ENCODE assay signal across 26 cellular contexts in genomic region chr20:62040933-62041332, GRCh38. TPM values are rescaled to one million over a fixed set of nuclear protein-coding genes. Genes with fewer than 3 reads are reported as not detected.
DNase-seq lines count a peak whose midpoint lies in the region; ATAC-seq and TF ChIP-seq lines count a peak whose summit lies in the region.
"Had no signal": no experiment of that assay in that cellular context is flagged by ENCODE, and none has a peak within 500 bp of the region (broad histone marks: within the 10 kb centered on the region; RNA-seq: fewer than 3 reads in every experiment).

No MANE protein-coding gene starts in this region.

- H3K4me1 ChIP-seq in Karpas-422 (ENCODE audit: low read length): peaks cover 92% of the 10 kb centered on the region
- no peaks in the 10 kb centered on the region for H3K4me1 ChIP-seq in endodermal cell (ENCODE audit: control insufficient read depth, insufficient read depth, low read length)
- H3K4me1 ChIP-seq in spleen: peaks cover 0 to 55% (median 40%) of the 10 kb centered on the region in 6 donors
- peaks cover 25% of the 10 kb centered on the region for H3K4me1 ChIP-seq in OCI-LY7 (ENCODE audit: insufficient read depth, low read length, poor library complexity, severe bottlenecking)
- H3K4me1 ChIP-seq: HAP-1 had no signal

- TF ChIP-seq CTCF in endodermal cell (conservative IDR thresholded peaks at IDR 0.05): no peak
- TF ChIP-seq CTCF in spleen (IDR thresholded peaks at IDR 0.05 in 8 of 11, conservative IDR thresholded peaks at IDR 0.05 in 3 of 11): no peak
- TF ChIP-seq CTCF in OCI-LY7 (conservative IDR thresholded peaks at IDR 0.05; ENCODE audit: low read length): no peak

- DNase-seq in Right ventricle myocardium superior (peak; percentile 29), left cardiac atrium (no peak), Karpas-422 (no peak), endodermal cell (no peak), spleen (peak; percentile 38), OCI-LY7 (ENCODE audit: low spot score) (no peak)
- DNase-seq in activated CD8-positive, alpha-beta memory T cell treated with anti-CD3 and anti-CD28 coated beads, Interleukin-2, amount 50 U/mL, for 4 hours: no peak
- DNase-seq: 8988T, ACHN, Calu3, DMS79 treated with DMSO at 0.1 percent for 48 hours, Kasumi-1, NCI-H1092 treated with DMSO at 0.1 percent for 48 hours, NCI-H1436, NCI-H187, NCI-H2081 treated with DMSO at 0.1 percent for 48 hours, NCI-H2171, NCI-H226, NCI-H510A, NCI-H69, SK-N-SH had no signal

- peak overlapping the region; percentile 100 for H3K27ac ChIP-seq in Karpas-422 (ENCODE audit: low read length)
- H3K27ac ChIP-seq in endodermal cell (ENCODE audit: low read depth, low read length): no peak overlapping the region
- H3K27ac ChIP-seq in spleen: no peak overlapping the region
- H3K27ac ChIP-seq in OCI-LY7 (ENCODE audit: low read depth, low read length, poor library complexity, severe bottlenecking): no peak overlapping the region
- H3K27ac ChIP-seq: HL-60, RWPE1 had no signal

- H3K27me3 ChIP-seq in Karpas-422 (ENCODE audit: low read length) (no peaks in the 10 kb centered on the region), endodermal cell (ENCODE audit: control insufficient read depth, insufficient read depth, low read length, poor library complexity, severe bottlenecking) (no peaks in the 10 kb centered on the region), spleen (replicated peaks in 1 of 7) (no peaks in the 10 kb centered on the region)

- H3K27ac Mint-ChIP-seq in endodermal cell: peak overlapping the region; percentile 70

- H3K36me3 ChIP-seq in Karpas-422 (ENCODE audit: insufficient read depth, low read length) (peaks cover 6% of the 10 kb centered on the region; the same call in 1 of the 2 replicates), endodermal cell (ENCODE audit: control insufficient read depth, insufficient read depth, low read length) (no peaks in the 10 kb centered on the region), spleen (no peaks in the 10 kb centered on the region), OCI-LY7 (ENCODE audit: insufficient read depth, low read length) (no peaks in the 10 kb centered on the region)
- H3K36me3 ChIP-seq: HAP-1 had no signal

- TF ChIP-seq POLR2A in spleen (IDR thresholded peaks at IDR 0.05): no peak

- H3K9me3 ChIP-seq in Karpas-422 (ENCODE audit: low read length) (peaks cover 4% of the 10 kb centered on the region; the same call in 1 of the 2 replicates), endodermal cell (ENCODE audit: control insufficient read depth, low read length) (no peaks in the 10 kb centered on the region), spleen (no peaks in the 10 kb centered on the region), OCI-LY7 (ENCODE audit: low read length) (no peaks in the 10 kb centered on the region)
- H3K9me3 ChIP-seq: SK-N-SH had no signal

- H4K20me1 ChIP-seq in Karpas-422 (ENCODE audit: insufficient read depth, low read depth, low read length) (no peaks in the 10 kb centered on the region), OCI-LY7 (ENCODE audit: insufficient read depth, low read length) (no peaks in the 10 kb centered on the region; the same call in 1 of the 2 replicates)

- H3K4me3 Mint-ChIP-seq in endodermal cell: no peak overlapping the region

- H3K4me1 Mint-ChIP-seq in endodermal cell: peaks cover 39% of the 10 kb centered on the region

- no peaks in the 10 kb centered on the region for H3K27me3 Mint-ChIP-seq in endodermal cell (ENCODE audit: insufficient read depth)

- no TSS peak for BruUV-seq in OCI-LY7 (replicated peaks; lab: Mats Ljungman, UMichigan)

- 91 to 95% methylated on average over 9 to 13 of the region's 13 CpGs for WGBS in endodermal cell (ENCODE audit: insufficient coverage in 1 of 2, insufficient read length in 1 of 2), 2 experiments
- 95 to 97% (median 96%) methylated on average over 13 of the region's 13 CpGs for WGBS in spleen, 5 donors

- H2AFZ ChIP-seq in Karpas-422 (ENCODE audit: low read length): no peak overlapping the region
- no peak overlapping the region for H2AFZ ChIP-seq in OCI-LY7 (ENCODE audit: low read length)

- intact Hi-C loops in Right ventricle myocardium superior (cut with DNase I): no loop called here
- intact Hi-C loops in left cardiac atrium (cut with DNase I): no loop called here
- intact Hi-C loops in spleen (cut with DNase I; ENCODE audit: low total_unique reads): no loop called here
- intact Hi-C loops in OCI-LY7 (cut with micrococcal nuclease; ENCODE audit: unreplicated experiment): no loop called here

- ATAC-seq in Right ventricle myocardium superior (ENCODE audit: poor library complexity) (no peak), left cardiac atrium (no peak), GM21381 (IDR thresholded peaks at IDR 0.05; ENCODE audit: unreplicated experiment) (no peak)
- ATAC-seq: Panc1 had no signal

- POLR2A ChIA-PET in OCI-LY7 (lab: Charles Lee): interaction anchor here (0.7 kb wide), 1 partner anchor 113 kb away, joined by 3 read pairs; no protein-coding TSS in a partner anchor

- peak overlapping the region; percentile 73 for H3K4me3 ChIP-seq in Karpas-422 (ENCODE audit: low read length)
- no peak overlapping the region for H3K4me3 ChIP-seq in endodermal cell (ENCODE audit: low read length)
- H3K4me3 ChIP-seq in spleen: no peak overlapping the region
- no peak overlapping the region for H3K4me3 ChIP-seq in OCI-LY7 (ENCODE audit: low read depth, low read length, poor library complexity, severe bottlenecking)
- H3K4me3 ChIP-seq: HAP-1 had no signal

- CTCF ChIA-PET in OCI-LY7 (lab: Charles Lee; ENCODE audit: unreplicated experiment): no interaction called here

- peaks cover 4% of the 10 kb centered on the region for H3K9me3 Mint-ChIP-seq in endodermal cell

- no peaks in the 10 kb centered on the region for H3K9me2 ChIP-seq in Karpas-422 (replicated peaks; ENCODE audit: insufficient read depth, low read length)
- H3K9me2 ChIP-seq in OCI-LY7 (ENCODE audit: insufficient read depth, low read length): no peaks in the 10 kb centered on the region
- H3K9me2 ChIP-seq: SK-N-SH had no signal

- peaks cover 3% of the 10 kb centered on the region for H3K36me3 Mint-ChIP-seq in endodermal cell (ENCODE audit: low read depth)

- H3K9ac ChIP-seq in Karpas-422 (ENCODE audit: low read length) (peak overlapping the region; percentile 89), endodermal cell (ENCODE audit: extremely low read depth, low read length, poor library complexity, severe bottlenecking) (no peak overlapping the region)
- H3K9ac ChIP-seq: SK-N-SH had no signal

- peaks cover 60% of the 10 kb centered on the region for H3K79me2 ChIP-seq in Karpas-422 (ENCODE audit: low read length)
- H3K79me2 ChIP-seq in OCI-LY7 (ENCODE audit: insufficient read depth, low read depth, low read length): peaks cover 70% of the 10 kb centered on the region

- H3K4me2 ChIP-seq in Karpas-422 (ENCODE audit: low read depth, low read length, poor library complexity, severe bottlenecking): peak overlapping the region; percentile 83
- H3K4me2 ChIP-seq in OCI-LY7 (ENCODE audit: low read length): no peak overlapping the region
- H3K4me2 ChIP-seq: SK-N-SH had no signal

RNA-seq across cellular contexts. Expression of gene TAF4, which starts 24.7 kb away (rescaled TPM):
- total RNA-seq in Right ventricle myocardium superior (11.6 TPM), left cardiac atrium (1 to 10 TPM; 8.8 to 9.3 TPM), endodermal cell (10 to 100 TPM; 25.5 to 39.9 TPM), spleen (10 to 100 TPM; 15.5 to 28.3 (median 18.6) TPM), OCI-LY7 (2022) (28.4 and 38.9 TPM in 2 replicates)
- 19.5 and 19.7 TPM in 2 replicates for total RNA-seq in Karpas-422 (2014; rRNA removed; shearing (Covaris generic); ENCODE audit: low replicate concordance)
- 23.0 TPM for polyA plus RNA-seq in endodermal cell (2013, experiment 1 of 2)
- polyA plus RNA-seq in endodermal cell (2013, experiment 2 of 2): 24.8 TPM
- polyA plus RNA-seq in spleen: 1 to 10 TPM; 4.3 to 7.2 (median 4.4) TPM
- 6.7 and 11.2 TPM in 2 replicates for total RNA-seq in OCI-LY7 (2014; rRNA removed; shearing (Covaris generic))

Comparison
In these comparisons a context has a peak if more than half of its experiments do, and no peak if none do; other contexts are left out.
1. DNase-seq: peak in Right ventricle myocardium superior (single experiment) and spleen (single experiment); none in left cardiac atrium (single experiment), Karpas-422 (single experiment), endodermal cell (single experiment), OCI-LY7 (single experiment) and activated CD8-positive, alpha-beta memory T cell treated with anti-CD3 and anti-CD28 coated beads, Interleukin-2, amount 50 U/mL, for 4 hours (single experiment).